8 cellular contexts compared by ENCODE assay signal in genomic region chrX:71859637-71860036, GRCh38. TPM values are rescaled to one million over a fixed set of nuclear protein-coding genes. Genes with fewer than 3 reads are reported as not detected.
DNase-seq lines count a peak whose midpoint lies in the region; ATAC-seq, FAIRE-seq and TF ChIP-seq lines count a peak whose summit lies in the region.

No MANE protein-coding gene starts in this region.

- TF ChIP-seq CTCF in CD8-positive, alpha-beta T cell (IDR thresholded peaks at IDR 0.05) = peak; percentile 50

- no peaks in the 10 kb centered on the region for H3K79me1 ChIP-seq in mesendoderm (ENCODE audit: low read length)

- intact Hi-C loops in CD8-positive, alpha-beta T cell (cut with DNase I, micrococcal nuclease) = loop anchor here in 1 of 2 experiments (1.0 to 10.0 kb wide), 2 partner anchors 188 to 265 kb away; no protein-coding TSS in a partner anchor

- no peak overlapping the region for H4K8ac ChIP-seq in mesendoderm (ENCODE audit: low read depth, low read length)

- no peaks in the 10 kb centered on the region for H3K27me3 ChIP-seq in CD8-positive, alpha-beta T cell (ENCODE audit: insufficient read depth, low read length)
- H3K27me3 ChIP-seq in mesendoderm (ENCODE audit: insufficient read depth, low read length, poor library complexity) = no peaks in the 10 kb centered on the region

- no peak overlapping the region for H3K4me3 Mint-ChIP-seq in CD8-positive, alpha-beta T cell

- FAIRE-seq in GM19239 (lab: Jason Lieb, UNC) = peak; percentile 75

- H3K4ac ChIP-seq in mesendoderm (ENCODE audit: low read depth, low read length) = no peak overlapping the region

- H3K56ac ChIP-seq in mesendoderm (ENCODE audit: low read length) = no peak overlapping the region

- peaks cover 2% of the 10 kb centered on the region for H3K4me1 Mint-ChIP-seq in CD8-positive, alpha-beta T cell (ENCODE audit: low read depth)

- no peak overlapping the region for H3K9ac ChIP-seq in mesendoderm (ENCODE audit: low read length)

- no peaks in the 10 kb centered on the region for H3K4me1 ChIP-seq in CD8-positive, alpha-beta T cell (ENCODE audit: insufficient read depth, low read length)
- H3K4me1 ChIP-seq in mesendoderm (ENCODE audit: control insufficient read depth, low read depth, low read length) = no peaks in the 10 kb centered on the region

- CTCF ChIA-PET in CD8-positive, alpha-beta T cell (lab: Charles Lee) = interaction anchor here (1.0 to 2.4 kb wide), 4 partner anchors 14 to 191 kb away, joined by 3 to 19 read pairs (median 6); no protein-coding TSS in a partner anchor

- H3K36me3 Mint-ChIP-seq in CD8-positive, alpha-beta T cell = no peaks in the 10 kb centered on the region

- no peak overlapping the region for H3K4me3 ChIP-seq in CD8-positive, alpha-beta T cell (ENCODE audit: low read depth, low read length)
- no peak overlapping the region for H3K4me3 ChIP-seq in mesendoderm (ENCODE audit: low read length)

- no peaks in the 10 kb centered on the region for H3K9me3 Mint-ChIP-seq in CD8-positive, alpha-beta T cell

- H2AK5ac ChIP-seq in mesendoderm (ENCODE audit: low read length) = no peak overlapping the region

- POLR2A ChIA-PET in CD8-positive, alpha-beta T cell (lab: Charles Lee) = no interaction called here

- H3K36me3 ChIP-seq in CD8-positive, alpha-beta T cell (ENCODE audit: insufficient read depth, low read length) = no peaks in the 10 kb centered on the region
- no peaks in the 10 kb centered on the region for H3K36me3 ChIP-seq in mesendoderm (ENCODE audit: control insufficient read depth, insufficient read depth, low read length)

- H2BK15ac ChIP-seq in mesendoderm (replicated peaks; ENCODE audit: low read depth) = no peak overlapping the region

- H4K5ac ChIP-seq in mesendoderm (ENCODE audit: low read length) = no peak overlapping the region

- no peaks in the 10 kb centered on the region for H3K27me3 Mint-ChIP-seq in CD8-positive, alpha-beta T cell (ENCODE audit: low read depth)

- no peak overlapping the region for H2BK120ac ChIP-seq in mesendoderm (ENCODE audit: low read depth, low read length)

- WGBS in mesendoderm (ENCODE audit: extremely low coverage, insufficient coverage, low lambda C conversion rate) = no CpG with 5 or more reads among the region's 3 CpGs

- no peak overlapping the region for H3K4me2 ChIP-seq in mesendoderm (ENCODE audit: low read length)

- H3K27ac ChIP-seq in CD8-positive, alpha-beta T cell (ENCODE audit: low read depth, low read length) = no peak overlapping the region
- H3K27ac ChIP-seq in mesendoderm (ENCODE audit: low read depth, low read length) = no peak overlapping the region

- no peak overlapping the region for H3K18ac ChIP-seq in mesendoderm (ENCODE audit: low read length)

- H3K9me3 ChIP-seq in CD8-positive, alpha-beta T cell (ENCODE audit: low read length) = no peaks in the 10 kb centered on the region

- H3K79me2 ChIP-seq in mesendoderm (ENCODE audit: control insufficient read depth, insufficient read depth, low read length) = no peaks in the 10 kb centered on the region

- no peak overlapping the region for H3K23ac ChIP-seq in mesendoderm (ENCODE audit: low read length)

- no peak overlapping the region for H3K27ac Mint-ChIP-seq in CD8-positive, alpha-beta T cell

- DNase-seq in CD8-positive, alpha-beta T cell = peak in 5 of 7 experiments; percentile 3 to 35 (median 25)
- DNase-seq in GM19239 (ENCODE audit: insufficient read length, low spot score) (no peak), OCI-M1 (lab: John Stamatoyannopoulos, UW) (peak; percentile 68), mesendoderm (peak; percentile 51)
- DNase-seq in central memory CD4-positive, alpha-beta T cell = peak; percentile 21

- H2BK5ac ChIP-seq in mesendoderm (ENCODE audit: low read length) = no peak overlapping the region

- peak; percentile 38 for ATAC-seq in CD8-positive, alpha-beta T cell
- no peak for ATAC-seq in GM18502 (IDR thresholded peaks at IDR 0.05; ENCODE audit: poor library complexity, unreplicated experiment)
- ATAC-seq in GM18870 (IDR thresholded peaks at IDR 0.05; ENCODE audit: unreplicated experiment) = no peak
- ATAC-seq in GM18517 (IDR thresholded peaks at IDR 0.05; ENCODE audit: unreplicated experiment) = no peak

RNA-seq across cellular contexts. Expression of gene NHSL2, which starts 51.0 kb away (rescaled TPM):
- 1 to 10 TPM in 1 of 2 experiments, under 1 TPM in 1; 0.60 to 1.2 TPM for total RNA-seq in CD8-positive, alpha-beta T cell
- polyA plus RNA-seq in mesendoderm (2013, experiment 1 of 2) = 2.1 TPM
- polyA plus RNA-seq in mesendoderm (2013, experiment 2 of 2) = 2.3 TPM
